ENCODE assay signal across 16 cellular contexts in genomic region chr10:61973923-61974322, GRCh38.
DNase-seq lines count a peak whose midpoint lies in the region; ATAC-seq, FAIRE-seq and TF ChIP-seq lines count a peak whose summit lies in the region.
"Had no signal": no experiment of that assay in that cellular context is flagged by ENCODE, and none has a peak within 500 bp of the region (broad histone marks: within the 10 kb centered on the region; RNA-seq: fewer than 3 reads in every experiment).

No MANE protein-coding gene starts in this region.

- H3K36me3 Mint-ChIP-seq in glutamatergic neuron (ENCODE audit: unreplicated experiment): no peaks in the 10 kb centered on the region

- H3K4me1 ChIP-seq in SJSA1 (replicated peaks) (peaks cover 51% of the 10 kb centered on the region), skeletal muscle tissue (ENCODE audit: control insufficient read depth in 3 of 3, insufficient read depth in 3 of 3, low read length in 3 of 3) (peaks cover 10 to 32% (median 10%) of the 10 kb centered on the region in 3 donors), lower lobe of right lung (peaks cover 26% of the 10 kb centered on the region)

- no peaks in the 10 kb centered on the region for H3K27me3 ChIP-seq in SJSA1 (replicated peaks)
- H3K27me3 ChIP-seq in skeletal muscle tissue (ENCODE audit: control insufficient read depth in 3 of 3, insufficient read depth in 3 of 3, low read length in 3 of 3): no peaks in the 10 kb centered on the region
- no peaks in the 10 kb centered on the region for H3K27me3 ChIP-seq in lower lobe of right lung (ENCODE audit: low read depth)
- no peaks in the 10 kb centered on the region for H3K27me3 ChIP-seq in H7 (ENCODE audit: control insufficient read depth, insufficient read depth, low read length)

- peak overlapping the region; percentile 69 for H3K27ac Mint-ChIP-seq in glutamatergic neuron (ENCODE audit: unreplicated experiment)

- H3K9me3 ChIP-seq in SJSA1 (replicated peaks): no peaks in the 10 kb centered on the region
- no peaks in the 10 kb centered on the region for H3K9me3 ChIP-seq in skeletal muscle tissue (ENCODE audit: control insufficient read depth in 3 of 3, low read length in 3 of 3)
- H3K9me3 ChIP-seq in lower lobe of right lung: no peaks in the 10 kb centered on the region
- H3K9me3 ChIP-seq: prostate gland had no signal

- H3K9me3 Mint-ChIP-seq in glutamatergic neuron (ENCODE audit: unreplicated experiment): peaks cover 2% of the 10 kb centered on the region

- DNase-seq in GM12891 (ENCODE audit: insufficient read length, low spot score) (no peak), SJSA1 (ENCODE audit: low read depth in 1 of 2, low spot score in 2 of 2) (no peak), glutamatergic neuron (no peak), lower lobe of right lung (no peak), kidney tubule cell (ENCODE audit: low spot score) (no peak), H7 (no peak)
- DNase-seq in stimulated activated CD4-positive, alpha-beta T cell treated with anti-CD3 and anti-CD28 coated beads, Interleukin-4, amount 100 ng/mL, for 4 hours: no peak
- DNase-seq: CD4-positive, CD25-positive, alpha-beta regulatory T cell; NK-92 treated with Interleukin-12 subunit alpha and Interleukin-12 subunit beta, amount 100 ng/mL, for 24 hours; stimulated activated CD4-positive, alpha-beta T cell treated with anti-CD3 and anti-CD28 coated beads, Interleukin-4, amount 100 ng/mL, for 24 hours; T-helper 2 cell had no signal

- H3K27me3 Mint-ChIP-seq in glutamatergic neuron (ENCODE audit: unreplicated experiment): no peaks in the 10 kb centered on the region
- H3K27me3 Mint-ChIP-seq: CD4-positive, CD25-positive, alpha-beta regulatory T cell had no signal

- 0 out of 2 replicates have a peak overlapping the region, but pooled peaks have one; percentile 4 for H3K27ac ChIP-seq in SJSA1
- peak overlapping the region; percentile 48 for H3K27ac ChIP-seq in skeletal muscle tissue (ENCODE audit: low read depth, low read length)
- H3K27ac ChIP-seq in lower lobe of right lung: no peak overlapping the region
- H3K27ac ChIP-seq: epithelial cell of prostate, prostate gland had no signal

- TF ChIP-seq CTCF in glutamatergic neuron (IDR thresholded peaks at IDR 0.05; ENCODE audit: partially characterized antibody, unreplicated experiment) (no peak), lower lobe of right lung (IDR thresholded peaks at IDR 0.05) (no peak)

- peak; percentile 33 for FAIRE-seq in GM12891 (lab: Jason Lieb, UNC)
- FAIRE-seq: bronchial epithelial cell, G401.6 had no signal

- intact Hi-C loops in lower lobe of right lung (cut with DNase I): no loop called here

- H3K36me3 ChIP-seq in SJSA1 (peaks cover 15% of the 10 kb centered on the region), skeletal muscle tissue (ENCODE audit: control insufficient read depth in 3 of 3, insufficient read depth in 3 of 3, low read length in 3 of 3) (no peaks in the 10 kb centered on the region), lower lobe of right lung (no peaks in the 10 kb centered on the region), H7 (replicated peaks; ENCODE audit: control insufficient read depth, insufficient read depth, low read length) (no peaks in the 10 kb centered on the region)
- H3K36me3 ChIP-seq: prostate gland had no signal

- no peak overlapping the region for H3K4me3 ChIP-seq in SJSA1
- H3K4me3 ChIP-seq in skeletal muscle tissue (ENCODE audit: low read length in 3 of 3): peak overlapping the region in 1 of 3 donors; percentile 5
- no peak overlapping the region for H3K4me3 ChIP-seq in lower lobe of right lung
- no peak overlapping the region for H3K4me3 ChIP-seq in H7 (ENCODE audit: insufficient read depth, low read depth, low read length)
- H3K4me3 ChIP-seq: prostate gland had no signal

- H3K9ac ChIP-seq in skeletal muscle tissue (ENCODE audit: low read depth in 1 of 3, low read length in 3 of 3): peak overlapping the region in 1 of 3 donors; percentile 38

- H3K4me1 Mint-ChIP-seq in glutamatergic neuron (ENCODE audit: low read depth, unreplicated experiment): peaks cover 30% of the 10 kb centered on the region

- H3K4me3 Mint-ChIP-seq in glutamatergic neuron (ENCODE audit: unreplicated experiment): no peak overlapping the region
- H3K4me3 Mint-ChIP-seq: CD4-positive, CD25-positive, alpha-beta regulatory T cell had no signal

- no peak for ATAC-seq in lower lobe of right lung

- no peak for TF ChIP-seq POLR2A in GM12891 (IDR thresholded peaks at IDR 0.05; ENCODE audit: low read depth, low read length)

TF ChIP-seq in GM12891, 5 proteins besides CTCF, POLR2A, EP300 and RAD21:
- TF ChIP-seq PAX5 (IDR thresholded peaks at IDR 0.05; ENCODE audit: insufficient read depth, low read length, severe bottlenecking): no peak
- no peak for TF ChIP-seq POU2F2 (IDR thresholded peaks at IDR 0.05; ENCODE audit: low read depth, low read length)
- TF ChIP-seq TAF1 (IDR thresholded peaks at IDR 0.05; ENCODE audit: low read depth, low read length): no peak
- TF ChIP-seq POLR2AphosphoS5 (IDR thresholded peaks at IDR 0.05; ENCODE audit: low read depth, low read length): no peak
- TF ChIP-seq SPI1 (IDR thresholded peaks at IDR 0.05; ENCODE audit: low read depth, low read length): no peak
TF ChIP-seq in GM12891: peak in this region for 0.
